Comparison of ENCODE assay signal across 12 cellular contexts in the genomic region with DNA sequence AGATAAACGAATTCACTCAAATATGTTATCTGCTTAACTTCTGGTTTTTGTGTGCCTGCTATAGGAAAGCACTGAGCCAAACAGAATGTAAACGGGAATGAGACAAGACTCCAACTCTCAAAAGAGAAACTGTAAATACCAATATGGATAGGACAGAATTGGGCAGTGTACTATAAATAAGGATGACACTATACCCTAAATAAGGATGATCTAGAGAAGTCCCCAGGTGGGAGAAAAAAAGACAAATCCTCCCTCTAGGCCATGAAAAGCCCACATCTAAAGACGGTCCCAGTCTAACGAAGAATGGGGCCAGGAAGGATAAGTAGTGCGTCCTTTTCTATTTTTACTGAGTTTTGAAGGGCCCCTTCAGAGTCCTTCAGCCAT. TPM values are rescaled to one million over a fixed set of nuclear protein-coding genes. Genes with fewer than 3 reads are reported as not detected.
DNase-seq lines count a peak whose midpoint lies in the region; ATAC-seq and TF ChIP-seq lines count a peak whose summit lies in the region.
"Had no signal": no experiment of that assay in that cellular context is flagged by ENCODE, and none has a peak within 500 bp of the region (broad histone marks: within the 10 kb centered on the region; RNA-seq: fewer than 3 reads in every experiment).

No MANE protein-coding gene starts in this region.

- no peak for TF ChIP-seq POLR2A in heart left ventricle (IDR thresholded peaks at IDR 0.05)
- no peak for TF ChIP-seq POLR2A in body of pancreas (IDR thresholded peaks at IDR 0.05)

- POLR2A ChIA-PET in activated CD4-positive, alpha-beta memory T cell treated with anti-CD3 and anti-CD28 coated beads for 36 hours (lab: Charles Lee) = interaction anchor here (1.2 kb wide), 1 partner anchor 9 kb away, joined by 8 read pairs; the partner anchor contains the start of genes CDC42SE1 and MLLT11

- WGBS in heart left ventricle, 4 donors = 80 to 85% (median 83%) methylated on average over 5 of the region's 5 CpGs
- 79 to 83% methylated on average over 5 of the region's 5 CpGs for WGBS in body of pancreas, 2 donors

- CTCF ChIA-PET in activated CD4-positive, alpha-beta memory T cell treated with anti-CD3 and anti-CD28 coated beads for 36 hours (lab: Charles Lee) = interaction anchor here (3.2 kb wide), 1 partner anchor 87 kb away, joined by 28 read pairs; the partner anchor contains the start of gene TNFAIP8L2

- ATAC-seq in heart left ventricle (no peak), body of pancreas (no peak), GM18868 (IDR thresholded peaks at IDR 0.05; ENCODE audit: unreplicated experiment) (no peak), GM21528 (IDR thresholded peaks at IDR 0.05; ENCODE audit: low FRiP score, unreplicated experiment) (no peak)

- peak overlapping the region; percentile 94 for H3K4me3 Mint-ChIP-seq in activated CD4-positive, alpha-beta memory T cell treated with anti-CD3 and anti-CD28 coated beads for 36 hours
- peak overlapping the region; percentile 75 for H3K4me3 Mint-ChIP-seq in type B pancreatic cell

- intact Hi-C loops in heart left ventricle (cut with DNase I) (no loop called here), cardiac septum (cut with DNase I) (no loop called here), body of pancreas (cut with DNase I) (no loop called here)
- intact Hi-C loops in activated CD4-positive, alpha-beta memory T cell treated with anti-CD3 and anti-CD28 coated beads for 36 hours (cut with micrococcal nuclease) = no loop called here

- H3K27ac Mint-ChIP-seq in activated CD4-positive, alpha-beta memory T cell treated with anti-CD3 and anti-CD28 coated beads for 36 hours = peak overlapping the region; percentile 100
- peak overlapping the region; percentile 68 for H3K27ac Mint-ChIP-seq in type B pancreatic cell

- DNase-seq in heart left ventricle = no peak
- DNase-seq in cardiac septum (ENCODE audit: low spot score) = no peak
- no peak for DNase-seq in activated CD4-positive, alpha-beta memory T cell treated with anti-CD3 and anti-CD28 coated beads for 36 hours
- DNase-seq in medulla oblongata (ENCODE audit: extremely low spot score) = peak; percentile 2
- no peak for DNase-seq in type B pancreatic cell (ENCODE audit: extremely low spot score, unreplicated experiment)
- DNase-seq in body of pancreas = no peak
- DNase-seq: activated gamma-delta T cell; NCI-H1436; stimulated activated CD4-positive, alpha-beta T cell treated with anti-CD3 and anti-CD28 coated beads, Interleukin-12 subunit alpha, Interleukin-12 subunit beta, amount 100 ng/mL, for 4 hours had no signal

- TF ChIP-seq CTCF in heart left ventricle (IDR thresholded peaks at IDR 0.05) = no peak
- TF ChIP-seq CTCF in type B pancreatic cell (conservative IDR thresholded peaks at IDR 0.05) = no peak
- TF ChIP-seq CTCF in body of pancreas (IDR thresholded peaks at IDR 0.05) = no peak

- no peak overlapping the region for H3K4me3 ChIP-seq in heart left ventricle
- no peak overlapping the region for H3K4me3 ChIP-seq in body of pancreas

- no peaks in the 10 kb centered on the region for H3K9me3 ChIP-seq in heart left ventricle
- H3K9me3 ChIP-seq in body of pancreas = no peaks in the 10 kb centered on the region
- H3K9me3 ChIP-seq: tibial artery had no signal

- H3K36me3 Mint-ChIP-seq in activated CD4-positive, alpha-beta memory T cell treated with anti-CD3 and anti-CD28 coated beads for 36 hours = peaks cover 11% of the 10 kb centered on the region
- peaks cover 12% of the 10 kb centered on the region for H3K36me3 Mint-ChIP-seq in type B pancreatic cell

- H3K27me3 Mint-ChIP-seq in activated CD4-positive, alpha-beta memory T cell treated with anti-CD3 and anti-CD28 coated beads for 36 hours = no peaks in the 10 kb centered on the region
- H3K27me3 Mint-ChIP-seq in type B pancreatic cell = no peaks in the 10 kb centered on the region

- no peaks in the 10 kb centered on the region for H3K9me3 Mint-ChIP-seq in activated CD4-positive, alpha-beta memory T cell treated with anti-CD3 and anti-CD28 coated beads for 36 hours
- no peaks in the 10 kb centered on the region for H3K9me3 Mint-ChIP-seq in type B pancreatic cell

- peak overlapping the region in 10 of 12 donors; percentile 92 to 100 (median 99) for H3K27ac ChIP-seq in heart left ventricle
- H3K27ac ChIP-seq in body of pancreas = peak overlapping the region in 1 of 4 donors; percentile 96

- peaks cover 15% of the 10 kb centered on the region for H3K4me1 Mint-ChIP-seq in activated CD4-positive, alpha-beta memory T cell treated with anti-CD3 and anti-CD28 coated beads for 36 hours (ENCODE audit: low read depth)
- peaks cover 14% of the 10 kb centered on the region for H3K4me1 Mint-ChIP-seq in type B pancreatic cell (ENCODE audit: unreplicated experiment)

- peaks cover 0 to 10% (median 6%) of the 10 kb centered on the region in 9 donors for H3K36me3 ChIP-seq in heart left ventricle
- H3K36me3 ChIP-seq in body of pancreas (replicated peaks in 1 of 2; ENCODE audit: insufficient read depth in 1 of 2, low read depth in 2 of 2) = no peaks in the 10 kb centered on the region
- H3K36me3 ChIP-seq: tibial artery had no signal

- H3K27me3 ChIP-seq in heart left ventricle (no peaks in the 10 kb centered on the region), body of pancreas (no peaks in the 10 kb centered on the region)
- H3K27me3 ChIP-seq: tibial artery had no signal

- H3K4me1 ChIP-seq in heart left ventricle (peaks cover 0 to 23% (median 10%) of the 10 kb centered on the region in 12 donors), body of pancreas (peaks cover 15% of the 10 kb centered on the region)

RNA-seq across cellular contexts. Expression of gene GABPB2, which starts 1.5 kb away (rescaled TPM):
- total RNA-seq in heart left ventricle = 10 to 100 TPM in 8 of 9 donors, 1 to 10 TPM in 1; 5.9 to 15.2 (median 11.7) TPM
- 1 to 10 TPM; 4.6 to 8.9 TPM for polyA plus RNA-seq in heart left ventricle
- 11.7 TPM for total RNA-seq in cardiac septum
- total RNA-seq in activated CD4-positive, alpha-beta memory T cell treated with anti-CD3 and anti-CD28 coated beads for 36 hours = 10 to 100 TPM; 13.6 to 14.9 TPM
- 13.6 and 14.3 TPM in 2 replicates for total RNA-seq in type B pancreatic cell (ENCODE audit: low replicate concordance)
- total RNA-seq in body of pancreas = 1 to 10 TPM; 4.3 to 9.1 TPM

RNA-seq across cellular contexts. Expression of gene MLLT11, which starts 8.9 kb away (rescaled TPM):
- total RNA-seq in heart left ventricle (10 to 100 TPM in 7 of 9 donors, 1 to 10 TPM in 2; 4.8 to 54.1 (median 20.5) TPM), cardiac septum (58.7 TPM), type B pancreatic cell (ENCODE audit: low replicate concordance) (9.0 and 17.0 TPM in 2 replicates), body of pancreas (1 to 10 TPM in 1 of 2 donors, under 1 TPM in 1; 0.26 to 1.6 TPM)
- 10 to 100 TPM in 1 of 2 donors, 1 to 10 TPM in 1; 5.4 to 23.4 TPM for polyA plus RNA-seq in heart left ventricle
- total RNA-seq in activated CD4-positive, alpha-beta memory T cell treated with anti-CD3 and anti-CD28 coated beads for 36 hours = 1 to 10 TPM; 1.9 to 2.4 TPM

RNA-seq across cellular contexts. Expression of gene CDC42SE1, which starts 9.7 kb away (rescaled TPM):
- total RNA-seq in heart left ventricle (10 to 100 TPM; 21.7 to 65.9 (median 28.2) TPM), cardiac septum (44.2 TPM), type B pancreatic cell (ENCODE audit: low replicate concordance) (109 and 176 TPM in 2 replicates), body of pancreas (10 to 100 TPM; 40.2 to 43.8 TPM)
- polyA plus RNA-seq in heart left ventricle = 10 to 100 TPM; 20.3 to 37.8 TPM
- 100 to 1,000 TPM; 135 to 136 TPM for total RNA-seq in activated CD4-positive, alpha-beta memory T cell treated with anti-CD3 and anti-CD28 coated beads for 36 hours

RNA-seq across cellular contexts. Expression of gene C1orf56, which starts 21.5 kb away (rescaled TPM):
- total RNA-seq in heart left ventricle = 10 to 100 TPM in 3 of 9 donors, 1 to 10 TPM in 6; 7.1 to 14.2 (median 8.0) TPM
- 1 to 10 TPM; 6.3 to 7.5 TPM for polyA plus RNA-seq in heart left ventricle
- total RNA-seq in cardiac septum = 8.9 TPM
- total RNA-seq in activated CD4-positive, alpha-beta memory T cell treated with anti-CD3 and anti-CD28 coated beads for 36 hours = 1 to 10 TPM; 1.5 to 1.8 TPM
- total RNA-seq in type B pancreatic cell (ENCODE audit: low replicate concordance) = 4.7 and 8.6 TPM in 2 replicates
- 1 to 10 TPM; 5.7 to 6.9 TPM for total RNA-seq in body of pancreas

RNA-seq across cellular contexts. Expression of gene BNIPL, which starts 32.7 kb away (rescaled TPM):
- under 1 TPM in 7 of 9 donors, not detected in 2; 0.09 to 0.59 (median 0.38) TPM for total RNA-seq in heart left ventricle
- under 1 TPM; 0.07 to 0.65 TPM for polyA plus RNA-seq in heart left ventricle
- total RNA-seq in cardiac septum = 0.32 TPM
- 1 to 10 TPM in 1 of 2 experiments, under 1 TPM in 1; 0.64 to 1.3 TPM for total RNA-seq in activated CD4-positive, alpha-beta memory T cell treated with anti-CD3 and anti-CD28 coated beads for 36 hours
- 27.7 and 70.3 TPM in 2 replicates for total RNA-seq in type B pancreatic cell (ENCODE audit: low replicate concordance)
- total RNA-seq in body of pancreas = under 1 TPM in 1 of 2 donors, not detected in 1; 0.26 TPM
